Comparison of ENCODE assay signal across 8 cellular contexts in genomic region chr10:75111906-75112703, GRCh38. TPM values are rescaled to one million over a fixed set of nuclear protein-coding genes. Genes with fewer than 3 reads are reported as not detected.
DNase-seq lines count a peak whose midpoint lies in the region; ATAC-seq and TF ChIP-seq lines count a peak whose summit lies in the region.

No MANE protein-coding gene starts in this region.

- TF ChIP-seq EP300 in stomach (IDR thresholded peaks at IDR 0.05): no peak

- peak overlapping the region; percentile 92 for H3K27ac ChIP-seq in 22Rv1
- H3K27ac ChIP-seq in stomach: peak overlapping the region; percentile 93 to 99 (median 97)

- TF ChIP-seq CTCF in 22Rv1 (IDR thresholded peaks at IDR 0.05): no peak
- TF ChIP-seq CTCF in GM13976 (IDR thresholded peaks at IDR 0.05; ENCODE audit: borderline replicate concordance, control extremely low read depth, extremely low read depth, insufficient read depth, missing control alignments): no peak
- peak; percentile 6 for TF ChIP-seq CTCF in epithelial cell of proximal tubule (conservative IDR thresholded peaks at IDR 0.05; ENCODE audit: low read depth, low read length)
- TF ChIP-seq CTCF in stomach (IDR thresholded peaks at IDR 0.05): no peak

- in situ Hi-C loops in GM13976 (cut with MboI; ENCODE audit: low sequenced_read_pairs, unreplicated experiment): no loop called here

- H3K9me3 ChIP-seq in mononuclear cell (ENCODE audit: low read depth, low read length) (no peaks in the 10 kb centered on the region), stomach (no peaks in the 10 kb centered on the region)

- intact Hi-C loops in stomach (cut with DNase I; ENCODE audit: low total_unique reads): no loop called here

- H3K27me3 ChIP-seq in mononuclear cell (ENCODE audit: insufficient read depth, low read length): no peaks in the 10 kb centered on the region
- H3K27me3 ChIP-seq in stomach: no peaks in the 10 kb centered on the region

- peak overlapping the region; percentile 99 for H3K4me3 ChIP-seq in epithelial cell of proximal tubule (ENCODE audit: low read depth, low read length)
- H3K4me3 ChIP-seq in mononuclear cell (ENCODE audit: low read length): peak overlapping the region; percentile 87
- peak overlapping the region; percentile 66 to 93 (median 86) for H3K4me3 ChIP-seq in stomach

- ATAC-seq in HG02943 (IDR thresholded peaks at IDR 0.05; ENCODE audit: low read depth, unreplicated experiment): peak; percentile 25

- no peaks in the 10 kb centered on the region for H3K36me3 ChIP-seq in stomach

- DNase-seq in GM13976 (ENCODE audit: low spot score) (peak; percentile 68), NCI-H460 (ENCODE audit: extremely low read depth, low read depth) (peak; percentile 24), epithelial cell of proximal tubule (ENCODE audit: low read depth) (peak; percentile 12), stomach (peak; percentile 50)
- peak; percentile 20 for DNase-seq in activated CD8-positive, alpha-beta memory T cell treated with anti-CD3 and anti-CD28 coated beads, Interleukin-2, amount 50 U/mL, for 1 hour (ENCODE audit: extremely low read depth)

- peaks cover 51% of the 10 kb centered on the region for H3K4me1 ChIP-seq in mononuclear cell (ENCODE audit: insufficient read depth, low read length)
- H3K4me1 ChIP-seq in stomach: peaks cover 11 to 66% (median 31%) of the 10 kb centered on the region in 4 donors

- TF ChIP-seq POLR2A in stomach (IDR thresholded peaks at IDR 0.05): no peak

- WGBS in stomach, 5 donors: 1 to 2% (median 2%) methylated on average over 23 of the region's 23 CpGs

RNA-seq across cellular contexts. Expression of gene SAMD8, which starts 0.6 kb away (rescaled TPM):
- total RNA-seq in NCI-H460 (2014; rRNA removed; shearing (Covaris generic)): 29.7 and 32.9 TPM in 2 replicates
- 19.8 and 23.0 TPM in 2 replicates for polyA plus RNA-seq in NCI-H460 (2014; cell fraction: nucleus; rRNA removed)
- 8.0 and 11.3 TPM in 2 replicates for total RNA-seq in epithelial cell of proximal tubule
- total RNA-seq in mononuclear cell: 101 TPM
- total RNA-seq in stomach: 10 to 100 TPM in 3 of 5 donors, 1 to 10 TPM in 2; 3.2 to 34.9 (median 11.9) TPM
- polyA plus RNA-seq in stomach: 1 to 10 TPM; 2.9 to 5.2 (median 4.3) TPM

Comparison
In these comparisons a context has a peak if more than half of its experiments do, and no peak if none do; other contexts are left out.
1. Peak in every context shown above with its lines: DNase-seq, ATAC-seq, H3K4me3 ChIP-seq and H3K27ac ChIP-seq.
2. DNase-seq: peak in every context shown above with its lines; median percentile 68 in GM13976; 50 in stomach; 24 in NCI-H460; 20 in activated CD8-positive, alpha-beta memory T cell treated with anti-CD3 and anti-CD28 coated beads, Interleukin-2, amount 50 U/mL, for 1 hour; 12 in epithelial cell of proximal tubule.